ENCODE assay signal across 24 cellular contexts in the genomic region with DNA sequence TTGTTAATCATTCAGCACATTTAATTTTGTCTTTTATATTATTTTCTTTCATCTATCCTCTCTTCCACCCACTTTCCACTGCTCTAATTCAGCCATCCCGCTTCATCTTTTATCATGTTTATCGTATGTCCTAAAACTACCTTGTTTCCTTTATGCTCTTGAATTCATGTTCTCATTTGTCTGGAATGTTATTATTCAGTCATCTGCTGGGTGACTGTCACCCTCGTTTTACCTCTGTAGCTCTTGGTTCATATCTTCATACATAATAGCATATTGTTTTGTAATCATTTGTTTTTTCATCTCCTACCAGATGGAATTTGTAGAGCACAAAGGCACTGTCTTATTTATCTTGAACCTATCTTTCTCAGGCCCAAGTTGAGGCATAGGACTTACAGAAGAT. TPM values are rescaled to one million over a fixed set of nuclear protein-coding genes. Genes with fewer than 3 reads are reported as not detected.
DNase-seq lines count a peak whose midpoint lies in the region; ATAC-seq and TF ChIP-seq lines count a peak whose summit lies in the region.
"Had no signal": no experiment of that assay in that cellular context is flagged by ENCODE, and none has a peak within 500 bp of the region (broad histone marks: within the 10 kb centered on the region; RNA-seq: fewer than 3 reads in every experiment).

No MANE protein-coding gene starts in this region.

- DNase-seq in activated T-cell treated with anti-CD3 and anti-CD28 coated beads, Interleukin-2, amount 50 U/mL, for 72 hours = no peak
- no peak for DNase-seq in activated T-cell treated with anti-CD3 and anti-CD28 coated beads, Interleukin-2, amount 50 U/mL, for 4 hours
- DNase-seq in EH (ENCODE audit: low read depth) (peak; percentile 6), choroid plexus epithelial cell (ENCODE audit: low read depth) (peak; percentile 4), NCI-H1092 (lab: John Stamatoyannopoulos, UW) (no peak), Caco-2 (no peak), inferior parietal cortex (ENCODE audit: extremely low spot score) (no peak)
- no peak for DNase-seq in stimulated activated naive B cell treated with anti-CD40 and anti-IgM and Interleukin-4, amounts not matched to agents 10 μg/mL and 1 μg/mL and 100 μg/mL, for 72 hours
- DNase-seq: activated gamma-delta T cell treated with Interleukin-2 at 50 U/mL for 16 hours; C1 segment of cervical spinal cord; DMS 273 treated with DMSO at 0.1 percent for 48 hours; effector CD4-positive, alpha-beta T cell; kidney glomerular epithelial cell; lower lobe of right lung; NCI-H1436 treated with DMSO at 0.1 percent for 48 hours; NCI-H2107; NCI-H774; pancreas; SJCRH30; stimulated activated CD4-positive, alpha-beta T cell treated with anti-CD3 and anti-CD28 coated beads, Interleukin-1b, Interleukin-23, amount 100 ng/mL, for 48 hours; stimulated activated CD8-positive, alpha-beta memory T cell treated with anti-CD3 and anti-CD28 coated beads, Interleukin-4, amount 100 ng/mL, for 48 hours had no signal

- H3K36me3 ChIP-seq in Caco-2 (ENCODE audit: control insufficient read depth, insufficient read depth, low read length) = no peaks in the 10 kb centered on the region; the same call in 1 of the 2 replicates

- POLR2A ChIA-PET in Caco-2 (lab: Charles Lee) = no interaction called here

- no peaks in the 10 kb centered on the region for H3K27me3 ChIP-seq in Caco-2 (replicated peaks; ENCODE audit: control insufficient read depth, insufficient read depth, low read length)
- H3K27me3 ChIP-seq: pancreas, SJCRH30, tibial nerve had no signal

- ATAC-seq in activated T-cell treated with anti-CD3 and anti-CD28 coated beads, Interleukin-2, amount 50 U/mL, for 72 hours (replicated peaks in 1 of 2) = no peak
- ATAC-seq in activated T-cell treated with anti-CD3 and anti-CD28 coated beads, Interleukin-2, amount 50 U/mL, for 4 hours = no peak
- no peak for ATAC-seq in stimulated activated naive B cell treated with anti-CD40 and anti-IgM and Interleukin-4, amounts not matched to agents 10 μg/mL and 1 μg/mL and 100 μg/mL, for 72 hours (replicated peaks)
- ATAC-seq: lower lobe of right lung had no signal

- H3K9me3 Mint-ChIP-seq in activated T-cell treated with anti-CD3 and anti-CD28 coated beads, Interleukin-2, amount 50 U/mL, for 72 hours = peaks cover 0 to 2% of the 10 kb centered on the region in 2 donors
- H3K9me3 Mint-ChIP-seq in activated T-cell treated with anti-CD3 and anti-CD28 coated beads, Interleukin-2, amount 50 U/mL, for 4 hours = no peaks in the 10 kb centered on the region
- peaks cover under 1% of the 10 kb centered on the region in 2 donors for H3K9me3 Mint-ChIP-seq in stimulated activated naive B cell treated with anti-CD40 and anti-IgM and Interleukin-4, amounts not matched to agents 10 μg/mL and 1 μg/mL and 100 μg/mL, for 72 hours
- H3K9me3 Mint-ChIP-seq in Caco-2 (ENCODE audit: unreplicated experiment) = peaks cover 3% of the 10 kb centered on the region
- H3K9me3 Mint-ChIP-seq: neural crest cell had no signal

- no peak overlapping the region for H3K4me3 Mint-ChIP-seq in activated T-cell treated with anti-CD3 and anti-CD28 coated beads, Interleukin-2, amount 50 U/mL, for 72 hours
- H3K4me3 Mint-ChIP-seq in activated T-cell treated with anti-CD3 and anti-CD28 coated beads, Interleukin-2, amount 50 U/mL, for 4 hours = no peak overlapping the region
- H3K4me3 Mint-ChIP-seq in stimulated activated naive B cell treated with anti-CD40 and anti-IgM and Interleukin-4, amounts not matched to agents 10 μg/mL and 1 μg/mL and 100 μg/mL, for 72 hours = no peak overlapping the region
- no peak overlapping the region for H3K4me3 Mint-ChIP-seq in Caco-2 (ENCODE audit: unreplicated experiment)
- H3K4me3 Mint-ChIP-seq: neural crest cell had no signal

- H3K4me1 ChIP-seq in Caco-2 = no peaks in the 10 kb centered on the region
- H3K4me1 ChIP-seq: lower lobe of right lung, pancreas, SJCRH30 had no signal

- TF ChIP-seq CTCF in choroid plexus epithelial cell (conservative IDR thresholded peaks at IDR 0.05; ENCODE audit: low read depth, low read length) (no peak), Caco-2 (IDR thresholded peaks at IDR 0.05; ENCODE audit: insufficient read depth in 1 of 2, low read depth in 1 of 2, low read length in 1 of 2, severe bottlenecking in 1 of 2, unreplicated experiment in 1 of 2) (no peak)

- no TSS peak for BruUV-seq in Caco-2 (replicated peaks; lab: Mats Ljungman, UMichigan)

- intact Hi-C loops in Caco-2 (cut with micrococcal nuclease; ENCODE audit: unreplicated experiment) = no loop called here

- H3K27ac Mint-ChIP-seq in activated T-cell treated with anti-CD3 and anti-CD28 coated beads, Interleukin-2, amount 50 U/mL, for 72 hours = peak overlapping the region; percentile 29
- H3K27ac Mint-ChIP-seq in stimulated activated naive B cell treated with anti-CD40 and anti-IgM and Interleukin-4, amounts not matched to agents 10 μg/mL and 1 μg/mL and 100 μg/mL, for 72 hours = peak overlapping the region; percentile 11
- H3K27ac Mint-ChIP-seq in Caco-2 (ENCODE audit: unreplicated experiment) = no peak overlapping the region

- H3K4me1 Mint-ChIP-seq in activated T-cell treated with anti-CD3 and anti-CD28 coated beads, Interleukin-2, amount 50 U/mL, for 72 hours (ENCODE audit: low read depth) = peaks cover 20% of the 10 kb centered on the region
- peaks cover 33% of the 10 kb centered on the region for H3K4me1 Mint-ChIP-seq in activated T-cell treated with anti-CD3 and anti-CD28 coated beads, Interleukin-2, amount 50 U/mL, for 4 hours (ENCODE audit: low read depth)
- peaks cover 9 to 21% of the 10 kb centered on the region in 2 donors for H3K4me1 Mint-ChIP-seq in stimulated activated naive B cell treated with anti-CD40 and anti-IgM and Interleukin-4, amounts not matched to agents 10 μg/mL and 1 μg/mL and 100 μg/mL, for 72 hours
- H3K4me1 Mint-ChIP-seq in Caco-2 (ENCODE audit: low read depth, unreplicated experiment) = peaks cover 11% of the 10 kb centered on the region
- H3K4me1 Mint-ChIP-seq: neural crest cell had no signal

- H3K27me3 Mint-ChIP-seq in activated T-cell treated with anti-CD3 and anti-CD28 coated beads, Interleukin-2, amount 50 U/mL, for 72 hours (ENCODE audit: low read depth) = no peaks in the 10 kb centered on the region
- H3K27me3 Mint-ChIP-seq in activated T-cell treated with anti-CD3 and anti-CD28 coated beads, Interleukin-2, amount 50 U/mL, for 4 hours (ENCODE audit: low read depth) = no peaks in the 10 kb centered on the region
- H3K27me3 Mint-ChIP-seq in stimulated activated naive B cell treated with anti-CD40 and anti-IgM and Interleukin-4, amounts not matched to agents 10 μg/mL and 1 μg/mL and 100 μg/mL, for 72 hours = no peaks in the 10 kb centered on the region
- H3K27me3 Mint-ChIP-seq in Caco-2 (ENCODE audit: insufficient read depth, unreplicated experiment) = no peaks in the 10 kb centered on the region

- CTCF ChIA-PET in Caco-2 (lab: Charles Lee) = no interaction called here

- no peaks in the 10 kb centered on the region for H3K9me3 ChIP-seq in Caco-2
- H3K9me3 ChIP-seq: lower lobe of right lung, pancreas, SJCRH30 had no signal

- H3K36me3 Mint-ChIP-seq in activated T-cell treated with anti-CD3 and anti-CD28 coated beads, Interleukin-2, amount 50 U/mL, for 72 hours (ENCODE audit: insufficient read depth in 2 of 2) = peaks cover 16 to 61% of the 10 kb centered on the region in 2 donors
- peaks cover 51% of the 10 kb centered on the region for H3K36me3 Mint-ChIP-seq in activated T-cell treated with anti-CD3 and anti-CD28 coated beads, Interleukin-2, amount 50 U/mL, for 4 hours (ENCODE audit: insufficient read depth)
- peaks cover 21 to 39% of the 10 kb centered on the region in 2 donors for H3K36me3 Mint-ChIP-seq in stimulated activated naive B cell treated with anti-CD40 and anti-IgM and Interleukin-4, amounts not matched to agents 10 μg/mL and 1 μg/mL and 100 μg/mL, for 72 hours
- peaks cover 44% of the 10 kb centered on the region for H3K36me3 Mint-ChIP-seq in Caco-2 (ENCODE audit: insufficient read depth, unreplicated experiment)

- H3K4me3 ChIP-seq in choroid plexus epithelial cell (ENCODE audit: low read depth, low read length) (no peak overlapping the region), Caco-2 (ENCODE audit: low read depth, low read length) (no peak overlapping the region)
- H3K4me3 ChIP-seq: lower lobe of right lung, pancreas, SJCRH30, smooth muscle cell, tibial nerve had no signal

RNA-seq across cellular contexts. Expression of a gene that starts 37.0 kb away (rescaled TPM):
- 100 to 1,000 TPM; 103 to 137 TPM for total RNA-seq in activated T-cell treated with anti-CD3 and anti-CD28 coated beads, Interleukin-2, amount 50 U/mL, for 72 hours
- 10 to 100 TPM; 60.4 to 63.5 (median 60.7) TPM for total RNA-seq in activated T-cell treated with anti-CD3 and anti-CD28 coated beads, Interleukin-2, amount 50 U/mL, for 4 hours
- total RNA-seq in Caco-2 (2022) = 56.6 and 57.4 TPM in 2 replicates

Comparison
In these comparisons a context has a peak if more than half of its experiments do, and no peak if none do; other contexts are left out.
1. DNase-seq: peak in EH (single experiment) and choroid plexus epithelial cell (single experiment); none in activated T-cell treated with anti-CD3 and anti-CD28 coated beads, Interleukin-2, amount 50 U/mL, for 72 hours (0 of 2), activated T-cell treated with anti-CD3 and anti-CD28 coated beads, Interleukin-2, amount 50 U/mL, for 4 hours (single experiment), stimulated activated naive B cell treated with anti-CD40 and anti-IgM and Interleukin-4, amounts not matched to agents 10 μg/mL and 1 μg/mL and 100 μg/mL, for 72 hours (single experiment), NCI-H1092 (single experiment), Caco-2 (0 of 2) and inferior parietal cortex (single experiment).